1 cellular context compared by ENCODE assay signal in genomic region chr15:78906310-78906608, GRCh38.
TF ChIP-seq lines count a peak whose summit lies in the region.

No MANE protein-coding gene starts in this region.

TF ChIP-seq in K562, 482 proteins besides CTCF, POLR2A, EP300 and RAD21 (continued from another document):
- TF ChIP-seq ZBTB40 (IDR thresholded peaks at IDR 0.05) (no peak), ZBTB40 (CRISPR knock-in tag; IDR thresholded peaks at IDR 0.05) (no peak), ZNF785 (CRISPR knock-in tag; IDR thresholded peaks at IDR 0.05) (no peak), CEBPB (tag; IDR thresholded peaks at IDR 0.05) (peak; percentile 20; the same call in 1 of the 2 replicates), KLF10 (CRISPR knock-in tag; IDR thresholded peaks at IDR 0.05) (no peak), E2F6 (IDR thresholded peaks at IDR 0.05; ENCODE audit: borderline replicate concordance in 1 of 2, extremely low read depth in 1 of 2, insufficient read depth in 1 of 2, insufficient read length in 1 of 2, low read depth in 1 of 2, low read length in 1 of 2, poor library complexity in 1 of 2, severe bottlenecking in 1 of 2) (no peak), NFYB (IDR thresholded peaks at IDR 0.05; ENCODE audit: extremely low read depth, insufficient read length) (no peak), NFIC (IDR thresholded peaks at IDR 0.05) (peak; percentile 59), PRPF4 (IDR thresholded peaks at IDR 0.05; ENCODE audit: insufficient read depth, low read depth, low read length, poor library complexity, severe bottlenecking) (no peak)
- TF ChIP-seq, protein P1, sequence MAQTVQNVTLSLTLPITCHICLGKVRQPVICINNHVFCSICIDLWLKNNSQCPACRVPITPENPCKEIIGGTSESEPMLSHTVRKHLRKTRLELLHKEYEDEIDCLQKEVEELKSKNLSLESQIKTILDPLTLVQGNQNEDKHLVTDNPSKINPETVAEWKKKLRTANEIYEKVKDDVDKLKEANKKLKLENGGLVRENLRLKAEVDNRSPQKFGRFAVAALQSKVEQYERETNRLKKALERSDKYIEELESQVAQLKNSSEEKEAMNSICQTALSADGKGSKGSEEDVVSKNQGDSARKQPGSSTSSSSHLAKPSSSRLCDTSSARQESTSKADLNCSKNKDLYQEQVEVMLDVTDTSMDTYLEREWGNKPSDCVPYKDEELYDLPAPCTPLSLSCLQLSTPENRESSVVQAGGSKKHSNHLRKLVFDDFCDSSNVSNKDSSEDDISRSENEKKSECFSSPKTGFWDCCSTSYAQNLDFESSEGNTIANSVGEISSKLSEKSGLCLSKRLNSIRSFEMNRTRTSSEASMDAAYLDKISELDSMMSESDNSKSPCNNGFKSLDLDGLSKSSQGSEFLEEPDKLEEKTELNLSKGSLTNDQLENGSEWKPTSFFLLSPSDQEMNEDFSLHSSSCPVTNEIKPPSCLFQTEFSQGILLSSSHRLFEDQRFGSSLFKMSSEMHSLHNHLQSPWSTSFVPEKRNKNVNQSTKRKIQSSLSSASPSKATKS (CRISPR knock-in tag; IDR thresholded peaks at IDR 0.05), result no peak
